Comparison of ENCODE assay signal across 8 cellular contexts in genomic region chr1:15246960-15247614, GRCh38. TPM values are rescaled to one million over a fixed set of nuclear protein-coding genes. Genes with fewer than 3 reads are reported as not detected.
DNase-seq lines count a peak whose midpoint lies in the region; ATAC-seq, FAIRE-seq and TF ChIP-seq lines count a peak whose summit lies in the region.

TSS of gene FHAD1 (plus strand) at chr1:15247223. CDS start at chr1:15251785, 4,562 bp downstream.

- H3K4me1 ChIP-seq in K562 (replicated peaks in 1 of 2; ENCODE audit: control insufficient read depth in 2 of 2, insufficient read depth in 2 of 2, low read length in 2 of 2): peaks cover 0 to 8% of the 10 kb centered on the region in 2 experiments; a peak in 3 of 5 replicates
- H3K4me1 ChIP-seq in iPS-18a (ENCODE audit: control insufficient read depth, low read depth, low read length): peaks cover 7% of the 10 kb centered on the region
- H3K4me1 ChIP-seq in skeletal muscle satellite cell (ENCODE audit: control insufficient read depth, insufficient read depth, low read length): no peaks in the 10 kb centered on the region

- H3K9me3 ChIP-seq in K562 (replicated peaks; ENCODE audit: control insufficient read depth, insufficient read depth, low read depth, low read length): no peaks in the 10 kb centered on the region
- H3K9me3 ChIP-seq in iPS-18a (ENCODE audit: control insufficient read depth, low read depth, low read length): no peaks in the 10 kb centered on the region
- H3K9me3 ChIP-seq in skeletal muscle satellite cell (replicated peaks; ENCODE audit: low read length): no peaks in the 10 kb centered on the region

- CTCF ChIA-PET in T-cell (lab: Charles Lee) (no interaction called here), K562 (lab: Yijun Ruan, JAX; ENCODE audit: low intra/inter-chr PET ratio) (no interaction called here)

- no peaks in the 10 kb centered on the region for H3K9me3 Mint-ChIP-seq in T-cell

- H3K36me3 ChIP-seq in K562 (ENCODE audit: control insufficient read depth, insufficient read depth, low read length) (no peaks in the 10 kb centered on the region), iPS-18a (ENCODE audit: control insufficient read depth, low read depth, low read length) (no peaks in the 10 kb centered on the region), skeletal muscle satellite cell (ENCODE audit: insufficient read depth, low read length) (no peaks in the 10 kb centered on the region)

- no peak within 1 kb of the TSS for H3K27ac ChIP-seq in K562 (ENCODE audit: extremely low read depth, low read depth, low read length)
- H3K27ac ChIP-seq in iPS-18a (ENCODE audit: low read length): peak within 1 kb of the TSS; percentile 48

- no peak for TF ChIP-seq EP300 in K562 (IDR thresholded peaks at IDR 0.05; ENCODE audit: low read length)

- in situ Hi-C loops in K562 (cut with MboI): no loop called here

- H3K9ac ChIP-seq in K562 (ENCODE audit: insufficient read depth in 1 of 2, low read depth in 2 of 2, low read length in 2 of 2) (no peak within 1 kb of the TSS), iPS-18a (ENCODE audit: low read length) (peak within 1 kb of the TSS; percentile 74), skeletal muscle satellite cell (ENCODE audit: low read depth, low read length) (no peak within 1 kb of the TSS)

- no peak within 1 kb of the TSS for H3K4me3 ChIP-seq in K562
- peak within 1 kb of the TSS; percentile 71 for H3K4me3 ChIP-seq in iPS-18a (ENCODE audit: low read length)
- peak within 1 kb of the TSS; percentile 63 for H3K4me3 ChIP-seq in skeletal muscle satellite cell (ENCODE audit: low read length)

- H3K27me3 ChIP-seq in K562 (ENCODE audit: control insufficient read depth in 2 of 2, insufficient read depth in 2 of 2, low read length in 2 of 2) (peaks cover 23 to 41% of the 10 kb centered on the region in 2 experiments; a peak in 4 of 5 replicates), iPS-18a (ENCODE audit: control insufficient read depth, insufficient read depth, low read length) (peaks cover 3% of the 10 kb centered on the region), skeletal muscle satellite cell (ENCODE audit: control insufficient read depth, insufficient read depth, low read length) (peaks cover 82% of the 10 kb centered on the region)

- DNase-seq in Daoy (ENCODE audit: low read depth) (peak; percentile 90), HuH-7.5 (ENCODE audit: low spot score) (peak; percentile 26), T-cell (peak in 21 of 34 experiments; percentile 4 to 50 (median 23)), K562 (ENCODE audit: extremely low read depth in 1 of 4, low spot score in 3 of 4) (peak in 3 of 4 experiments; percentile 44 to 62 (median 62)), midbrain (lab: John Stamatoyannopoulos, UW) (no peak)

- H3K4me1 Mint-ChIP-seq in T-cell: peaks cover 15 to 42% (median 29%) of the 10 kb centered on the region in 3 donors

- WGBS in K562 (ENCODE audit: insufficient coverage, low coverage, missing lambda C conversion rate): 33% methylated on average over 32 of the region's 55 CpGs

- peak in 3 of 4 experiments; percentile 39 to 61 (median 54) for ATAC-seq in T-cell (replicated peaks in 1 of 4)
- ATAC-seq in K562: peak; percentile 67
- ATAC-seq in HG02840 (IDR thresholded peaks at IDR 0.05; ENCODE audit: low FRiP score, unreplicated experiment): no peak

- BruUV-seq in K562 (replicated peaks; lab: Mats Ljungman, UMichigan): no TSS peak

- POLR2A ChIA-PET in T-cell (lab: Charles Lee) (no interaction called here), K562 (lab: Yijun Ruan, JAX) (interaction anchor here (0.7 to 0.9 kb wide), 3 partner anchors 13 to 77 kb away, joined by 3 read pairs; no protein-coding TSS in a partner anchor)

- TF ChIP-seq RAD21 in K562 (CRISPR knock-in tag; conservative IDR thresholded peaks at IDR 0.05 in 1 of 2, IDR thresholded peaks at IDR 0.05 in 1 of 2): no peak

- intact Hi-C loops in K562 (cut with micrococcal nuclease): no loop called here

- H3K4me3 Mint-ChIP-seq in T-cell: peak within 1 kb of the TSS; percentile 61 to 67 (median 67)

- FAIRE-seq in K562 (lab: Jason Lieb, UNC): no peak

- H3K36me3 Mint-ChIP-seq in T-cell: no peaks in the 10 kb centered on the region

- no peak for TF ChIP-seq POLR2A in K562 (conservative IDR thresholded peaks at IDR 0.05)

- H3K4me2 ChIP-seq in K562 (ENCODE audit: insufficient read depth, low read length) (no peak within 1 kb of the TSS), skeletal muscle satellite cell (ENCODE audit: low read length) (peak within 1 kb of the TSS; percentile 71)

- no peaks in the 10 kb centered on the region for H4K20me1 ChIP-seq in K562 (replicated peaks; ENCODE audit: control insufficient read depth, insufficient read depth, low read length)

- H3K79me2 ChIP-seq in K562 (ENCODE audit: control insufficient read depth, insufficient read depth, low read length): no peaks in the 10 kb centered on the region

- TF ChIP-seq CTCF in K562 (IDR thresholded peaks at IDR 0.05 in 2 of 3, conservative IDR thresholded peaks at IDR 0.05 in 1 of 3; ENCODE audit: insufficient read depth in 2 of 3, low read depth in 1 of 3, low read length in 3 of 3): no peak

- H2AFZ ChIP-seq in K562 (ENCODE audit: low read depth, low read length): no peak within 1 kb of the TSS

- no peaks in the 10 kb centered on the region for H3K9me1 ChIP-seq in K562 (ENCODE audit: control insufficient read depth, insufficient read depth, low read length)

- H3K27ac Mint-ChIP-seq in T-cell: no peak within 1 kb of the TSS

- peaks cover 48 to 66% of the 10 kb centered on the region in 2 donors for H3K27me3 Mint-ChIP-seq in T-cell

TF ChIP-seq in K562, 482 proteins besides CTCF, POLR2A, EP300 and RAD21 (continues in another document):
- TF ChIP-seq CC2D1A (IDR thresholded peaks at IDR 0.05) (no peak), ZNF507 (tag; conservative IDR thresholded peaks at IDR 0.05) (no peak), DDX20 (tag; IDR thresholded peaks at IDR 0.05; ENCODE audit: low read depth) (no peak), KDM1A (IDR thresholded peaks at IDR 0.05) (0 out of 4 replicates have a peak, but pooled peaks of 1 of the 2 experiments have one; percentile 16), SRSF7 (optimal IDR thresholded peaks at IDR 0.05; ENCODE audit: low read depth, low read length) (no peak), ZNF280A (IDR thresholded peaks at IDR 0.05; ENCODE audit: low read depth, partially characterized antibody) (no peak), SAFB (IDR thresholded peaks at IDR 0.05; ENCODE audit: borderline replicate concordance, low read depth, low read length) (0 out of 2 replicates have a peak, but pooled peaks have one; percentile 17), ZNF134 (CRISPR knock-in tag; conservative IDR thresholded peaks at IDR 0.05) (peak; percentile 69; the same call in 1 of the 2 replicates), RFX1 (IDR thresholded peaks at IDR 0.05) (peak; percentile 85), YY1 (IDR thresholded peaks at IDR 0.05; ENCODE audit: borderline replicate concordance in 1 of 3, control insufficient read depth in 1 of 3, extremely low read depth in 1 of 3, insufficient read depth in 3 of 3, insufficient read length in 1 of 3, insufficient replicate concordance in 2 of 3, low read depth in 1 of 3, low read length in 2 of 3) (peak; percentile 9 to 85 (median 81))

RNA-seq across cellular contexts. Expression of gene FHAD1, which starts in this region (rescaled TPM):
- total RNA-seq in Daoy (2014; rRNA removed; shearing (Covaris generic)): 1.0 and 4.8 TPM in 2 replicates
- under 1 TPM in 1 of 5 donors, not detected in 4; 0.96 TPM for total RNA-seq in T-cell
- 0.12 and 0.19 TPM in 2 replicates for total RNA-seq in K562 (2011; cell fraction: chromatin; rRNA removed; ENCODE audit: low replicate concordance)
- total RNA-seq in K562 (2011; cell fraction: nucleolus; rRNA removed): not detected in 2 replicates
- 0.07 TPM in 1 of 2 replicates, not detected in the other for total RNA-seq in K562 (2011; cell fraction: nucleoplasm; rRNA removed)
- 1.4 and 3.1 TPM in 2 replicates for total RNA-seq in K562 (2014; rRNA removed)
- total RNA-seq in K562 (2014; rRNA removed; fragmentation: Illumina TruSeq; extraction: Trizol): 1.5 and 1.8 TPM in 2 replicates
- 2.1 and 2.2 TPM in 2 replicates for total RNA-seq in K562 (2015; rRNA removed; fragmentation: Illumina TruSeq; extraction: Trizol)
- 1.3 and 1.6 TPM in 2 replicates for total RNA-seq in K562 (2021)
- 0.01 TPM in 1 of 2 replicates, not detected in the other for polyA plus RNA-seq in K562 (2011; rRNA removed)
- polyA plus RNA-seq in K562 (2011; cell fraction: cytosol; rRNA removed): 0.04 TPM in 1 of 2 replicates, not detected in the other
- polyA plus RNA-seq in K562 (2011; cell fraction: nucleus; rRNA removed): 0.06 and 0.10 TPM in 2 replicates
- 1.8 and 5.7 TPM in 2 replicates for polyA plus RNA-seq in K562 (2012)
- 1.4 and 2.1 TPM in 2 replicates for polyA plus RNA-seq in K562 (2014; fragmentation: Illumina TruSeq; extraction: Trizol)
- polyA plus RNA-seq in K562 (2014; fragmentation: Nextera tagmentation; extraction: Ambion mirVana): under 1 TPM; 0.32 to 0.45 TPM
- 1.7 and 1.9 TPM in 2 replicates for polyA plus RNA-seq in K562 (2014; rRNA removed)
- polyA minus RNA-seq in K562 (2011; rRNA and poly(A)+ RNA removed): not detected in 2 replicates
- polyA minus RNA-seq in K562 (2011; cell fraction: cytosol; rRNA and poly(A)+ RNA removed): not detected in 2 replicates
- polyA minus RNA-seq in K562 (2011; cell fraction: nucleus; rRNA and poly(A)+ RNA removed): not detected in 2 replicates
- total RNA-seq in skeletal muscle satellite cell (2012; rRNA removed): under 0.01 and 2.0 TPM in 2 replicates

Comparison
In these comparisons a context has a peak if more than half of its experiments do, and no peak if none do; other contexts are left out.
1. Peak in DNase-seq and ATAC-seq in T-cell; RNA of the gene not detected or under 1 TPM.